ENCODE assay signal across 21 cellular contexts in the genomic region with DNA sequence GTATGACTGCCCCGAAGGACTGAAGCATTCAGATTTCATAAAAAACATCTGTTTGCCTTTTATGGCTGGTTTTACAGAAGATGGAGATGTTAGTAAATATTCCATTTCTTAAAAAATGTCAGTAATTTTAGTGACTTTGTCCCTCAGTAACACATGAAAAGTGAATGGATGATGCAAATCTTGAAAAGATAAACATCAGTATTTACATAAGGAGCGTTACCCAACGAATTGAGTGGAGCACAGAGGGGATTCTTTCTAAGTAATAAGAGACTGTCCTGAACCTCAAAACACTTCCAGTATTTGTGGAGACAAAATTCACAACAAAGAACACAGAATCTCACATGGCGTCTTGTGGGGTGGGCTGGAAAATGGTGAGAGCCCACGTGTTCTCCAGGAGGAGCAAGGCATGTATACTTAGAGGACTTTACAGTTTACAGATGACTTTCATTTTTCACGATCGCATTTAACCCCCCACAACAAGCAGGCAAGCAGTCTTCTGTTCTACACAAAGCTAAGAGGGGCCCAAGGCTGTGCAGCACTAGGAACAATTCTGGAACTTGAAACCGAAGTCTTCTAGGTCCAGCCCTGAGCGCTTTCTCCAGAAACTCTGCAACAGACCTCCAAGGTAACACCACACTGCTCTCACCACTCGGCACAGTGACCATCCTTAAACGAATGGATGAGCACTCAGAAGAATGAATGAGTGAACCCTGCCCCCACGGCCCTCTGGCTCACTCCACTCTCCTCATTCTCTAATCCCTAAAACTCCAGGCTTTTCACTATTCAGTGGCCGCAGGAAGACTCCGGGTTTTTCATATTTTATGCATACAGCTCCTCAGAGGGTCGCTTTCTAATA.
DNase-seq lines count a peak whose midpoint lies in the region; ATAC-seq, FAIRE-seq and TF ChIP-seq lines count a peak whose summit lies in the region.
"Had no signal": no experiment of that assay in that cellular context is flagged by ENCODE, and none has a peak within 500 bp of the region (broad histone marks: within the 10 kb centered on the region; RNA-seq: fewer than 3 reads in every experiment).

No MANE protein-coding gene starts in this region.

- peaks cover 27% of the 10 kb centered on the region for H3K9me1 ChIP-seq in K562 (ENCODE audit: control insufficient read depth, insufficient read depth, low read length)

- H3K27ac ChIP-seq in HEK293 (ENCODE audit: extremely low read depth, low read depth, low read length) = no peak overlapping the region
- peak overlapping the region; percentile 57; the same call in 1 of the 3 replicates for H3K27ac ChIP-seq in K562 (ENCODE audit: extremely low read depth, low read depth, low read length)
- peak overlapping the region; percentile 79 for H3K27ac ChIP-seq in neutrophil
- H3K27ac ChIP-seq in MM.1S (ENCODE audit: low read length) = no peak overlapping the region
- H3K27ac ChIP-seq in foreskin keratinocyte = no peak overlapping the region

- H4K20me1 ChIP-seq in K562 (replicated peaks; ENCODE audit: control insufficient read depth, insufficient read depth, low read length) (peaks cover 84% of the 10 kb centered on the region), MM.1S (ENCODE audit: insufficient read depth, low read length) (no peaks in the 10 kb centered on the region)

- peak; percentile 23 for ATAC-seq in K562
- no peak for ATAC-seq in foreskin keratinocyte
- ATAC-seq: GM12878, SK-N-SH treated with all-trans-retinoic acid at 6 μM for 48 hours, T-cell had no signal

- no TSS peak for BruUV-seq in K562 (replicated peaks; lab: Mats Ljungman, UMichigan)

- CTCF ChIA-PET in HEK293 (lab: Yijun Ruan, JAX) = no interaction called here
- CTCF ChIA-PET in K562 (lab: Yijun Ruan, JAX; ENCODE audit: low intra/inter-chr PET ratio) = interaction anchor here (0.6 kb wide), 1 partner anchor 1093 kb away, joined by 3 read pairs; no protein-coding TSS in a partner anchor

- peaks cover 0 to 9% of the 10 kb centered on the region in 2 experiments; a peak in 2 of 3 replicates for H3K36me3 ChIP-seq in HEK293 (ENCODE audit: control insufficient read depth in 2 of 2, insufficient read depth in 1 of 2, low read length in 2 of 2)
- peaks cover 75% of the 10 kb centered on the region for H3K36me3 ChIP-seq in K562 (ENCODE audit: control insufficient read depth, insufficient read depth, low read length)
- no peaks in the 10 kb centered on the region for H3K36me3 ChIP-seq in neutrophil
- H3K36me3 ChIP-seq in MM.1S (replicated peaks; ENCODE audit: insufficient read depth, low read length) = no peaks in the 10 kb centered on the region

- no peak overlapping the region for H3K4me3 ChIP-seq in HEK293 (ENCODE audit: low read depth, low read length)
- H3K4me3 ChIP-seq in K562 = no peak overlapping the region
- H3K4me3 ChIP-seq in neutrophil (ENCODE audit: low read depth in 1 of 2, low read length in 1 of 2) = no peak overlapping the region
- H3K4me3 ChIP-seq in MM.1S (ENCODE audit: low read length) = no peak overlapping the region
- H3K4me3 ChIP-seq: GM12878 had no signal

- POLR2A ChIA-PET in HEK293 (lab: Yijun Ruan, JAX) = no interaction called here
- POLR2A ChIA-PET in K562 (lab: Yijun Ruan, JAX) = interaction anchor here (0.7 to 3.0 kb wide), 2 partner anchors 11 to 19 kb away, joined by 3 to 10 read pairs; no protein-coding TSS in a partner anchor

- intact Hi-C loops in K562 (cut with micrococcal nuclease) = no loop called here

- no peak for FAIRE-seq in K562 (lab: Jason Lieb, UNC)
- FAIRE-seq: GM12878, H54 had no signal

- DNase-seq in K562 (ENCODE audit: extremely low read depth in 1 of 4, low spot score in 3 of 4) = no peak
- peak; percentile 21 for DNase-seq in islet precursor cell
- DNase-seq in MM.1S = no peak
- no peak for DNase-seq in foreskin keratinocyte
- DNase-seq in HuH-7.5 (ENCODE audit: low spot score) = no peak
- DNase-seq: AML-193, DMS153, EL, HFFc6, NCI-H1092, NCI-H1436 treated with DMSO at 0.1 percent for 48 hours, NCI-H2029 treated with DMSO at 0.1 percent for 48 hours, NCI-H2171, NCI-H82, SHP77 treated with DMSO at 0.1 percent for 48 hours, T-cell had no signal

- H3K4me1 ChIP-seq in HEK293 (ENCODE audit: control insufficient read depth, insufficient read depth, low read length) (peaks cover 17% of the 10 kb centered on the region), K562 (replicated peaks in 1 of 2; ENCODE audit: control insufficient read depth in 2 of 2, insufficient read depth in 2 of 2, low read length in 2 of 2) (peaks cover 16 to 73% of the 10 kb centered on the region in 2 experiments), neutrophil (ENCODE audit: control insufficient read depth in 1 of 2, insufficient read depth in 1 of 2, low read depth in 1 of 2, low read length in 1 of 2) (peaks cover 56 to 61% of the 10 kb centered on the region in 2 experiments), MM.1S (ENCODE audit: low read length) (peaks cover 14% of the 10 kb centered on the region), foreskin keratinocyte (no peaks in the 10 kb centered on the region)

- WGBS in K562 (ENCODE audit: insufficient coverage, low coverage, missing lambda C conversion rate) = 16% methylated on average over 15 of the region's 15 CpGs

- peaks cover 2% of the 10 kb centered on the region; the same call in 1 of the 2 replicates for H3K9me3 ChIP-seq in HEK293 (ENCODE audit: control insufficient read depth, insufficient read depth, low read depth, low read length)
- no peaks in the 10 kb centered on the region for H3K9me3 ChIP-seq in K562 (replicated peaks; ENCODE audit: control insufficient read depth, insufficient read depth, low read depth, low read length)
- no peaks in the 10 kb centered on the region for H3K9me3 ChIP-seq in neutrophil
- no peaks in the 10 kb centered on the region for H3K9me3 ChIP-seq in MM.1S (replicated peaks; ENCODE audit: insufficient read depth, low read length)

- H3K9ac ChIP-seq in K562 (ENCODE audit: insufficient read depth in 1 of 2, low read depth in 2 of 2, low read length in 2 of 2) = peak overlapping the region in 1 of 2 experiments; percentile 9; a peak in 2 of 4 replicates
- no peak overlapping the region for H3K9ac ChIP-seq in MM.1S (ENCODE audit: low read length)

- no peak overlapping the region for H2AFZ ChIP-seq in K562 (ENCODE audit: low read depth, low read length)
- H2AFZ ChIP-seq in MM.1S (ENCODE audit: low read length) = no peak overlapping the region

- H3K4me2 ChIP-seq in K562 (ENCODE audit: insufficient read depth, low read length) (peak overlapping the region; percentile 59), MM.1S (ENCODE audit: low read depth, low read length) (no peak overlapping the region)

- peaks cover 100% of the 10 kb centered on the region for H3K79me2 ChIP-seq in K562 (ENCODE audit: control insufficient read depth, insufficient read depth, low read length)
- H3K79me2 ChIP-seq in MM.1S (ENCODE audit: low read length) = peaks cover 8% of the 10 kb centered on the region; the same call in 1 of the 2 replicates

- TF ChIP-seq CTCF in HEK293 (tag by site-specific recombination; IDR thresholded peaks at IDR 0.05) = no peak
- TF ChIP-seq CTCF in K562 (IDR thresholded peaks at IDR 0.05 in 2 of 3, conservative IDR thresholded peaks at IDR 0.05 in 1 of 3; ENCODE audit: insufficient read depth in 2 of 3, low read depth in 1 of 3, low read length in 3 of 3) = no peak
- no peak for TF ChIP-seq CTCF in neutrophil (IDR thresholded peaks at IDR 0.05)
- no peak for TF ChIP-seq CTCF in MM.1S (IDR thresholded peaks at IDR 0.05; ENCODE audit: low read length)
- TF ChIP-seq CTCF in foreskin keratinocyte (conservative IDR thresholded peaks at IDR 0.05) = no peak

- TF ChIP-seq POLR2A in K562 (conservative IDR thresholded peaks at IDR 0.05) = no peak

- no peak for TF ChIP-seq RAD21 in K562 (CRISPR knock-in tag; conservative IDR thresholded peaks at IDR 0.05 in 1 of 2, IDR thresholded peaks at IDR 0.05 in 1 of 2)

- H3K27me3 ChIP-seq in K562 (ENCODE audit: control insufficient read depth in 2 of 2, insufficient read depth in 2 of 2, low read length in 2 of 2) (no peaks in the 10 kb centered on the region), neutrophil (no peaks in the 10 kb centered on the region), MM.1S (replicated peaks; ENCODE audit: insufficient read depth, low read length) (no peaks in the 10 kb centered on the region), foreskin keratinocyte (no peaks in the 10 kb centered on the region)

- no peak for TF ChIP-seq EP300 in K562 (IDR thresholded peaks at IDR 0.05; ENCODE audit: low read length)

- no peaks in the 10 kb centered on the region for H3K9me2 ChIP-seq in MM.1S (replicated peaks; ENCODE audit: insufficient read depth, low read length)

- in situ Hi-C loops in K562 (cut with MboI) = no loop called here

- no peaks in the 10 kb centered on the region for H3F3A ChIP-seq in MM.1S (ENCODE audit: insufficient read depth, low read length)

TF ChIP-seq in HEK293, 187 proteins besides CTCF, POLR2A, EP300 and RAD21 (continues in another document):
- TF ChIP-seq ZNF529 (tag by site-specific recombination; IDR thresholded peaks at IDR 0.05; ENCODE audit: insufficient replicate concordance) = no peak

TF ChIP-seq in K562, 482 proteins besides CTCF, POLR2A, EP300 and RAD21 (continues in another document):
- no peak for TF ChIP-seq ZFP36 (IDR thresholded peaks at IDR 0.05; ENCODE audit: low read depth, low read length, partially characterized antibody)
- TF ChIP-seq NFIC (IDR thresholded peaks at IDR 0.05) = no peak
- no peak for TF ChIP-seq TGIF2 (CRISPR knock-in tag; IDR thresholded peaks at IDR 0.05)
- TF ChIP-seq, protein P1, sequence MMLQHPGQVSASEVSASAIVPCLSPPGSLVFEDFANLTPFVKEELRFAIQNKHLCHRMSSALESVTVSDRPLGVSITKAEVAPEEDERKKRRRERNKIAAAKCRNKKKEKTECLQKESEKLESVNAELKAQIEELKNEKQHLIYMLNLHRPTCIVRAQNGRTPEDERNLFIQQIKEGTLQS (IDR thresholded peaks at IDR 0.05) = peak; percentile 39; the same call in 1 of the 2 replicates
- TF ChIP-seq, protein P1 (CRISPR knock-in tag; conservative IDR thresholded peaks at IDR 0.05) = no peak
- no peak for TF ChIP-seq ESRRA (IDR thresholded peaks at IDR 0.05; ENCODE audit: borderline replicate concordance, low read depth)
- TF ChIP-seq MTA1 (IDR thresholded peaks at IDR 0.05; ENCODE audit: borderline replicate concordance) = no peak
- no peak for TF ChIP-seq ZBED1 (IDR thresholded peaks at IDR 0.05)
- TF ChIP-seq EHMT2 (IDR thresholded peaks at IDR 0.05) = no peak

Comparison
In these comparisons a context has a peak if more than half of its experiments do, and no peak if none do; other contexts are left out.
1. H3K27ac ChIP-seq: peak in K562 (single experiment) and neutrophil (single experiment); none in HEK293 (single experiment), MM.1S (single experiment) and foreskin keratinocyte (single experiment).
2. Of the 44 proteins assayed by ChIP-seq in both K562 and HEK293: peak only in K562: ZNF24; only in HEK293: none; in both: none; in neither: 42; mixed calls (peak in some experiments, not most) for 1.